25 cellular contexts compared by ENCODE assay signal in the genomic region with DNA sequence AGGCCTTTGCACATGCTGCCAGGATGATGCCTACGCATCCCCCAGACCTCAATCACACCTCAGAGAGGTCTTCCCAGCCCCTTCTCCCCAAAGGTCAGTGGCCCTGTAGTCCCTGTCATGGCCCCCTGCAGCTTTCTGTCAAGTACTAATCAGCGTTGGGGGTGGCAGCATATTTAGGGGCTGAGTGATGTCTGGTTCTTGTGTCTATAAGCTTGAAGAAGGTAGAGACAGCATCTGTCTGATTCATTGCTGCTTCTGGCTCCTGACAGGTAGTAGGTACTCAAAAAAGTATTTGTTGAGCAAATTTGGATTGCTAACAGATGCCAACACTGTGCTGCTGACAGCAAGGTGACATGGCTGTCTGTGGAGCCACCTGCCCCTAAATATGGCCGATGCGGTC. TPM values are rescaled to one million over a fixed set of nuclear protein-coding genes. Genes with fewer than 3 reads are reported as not detected.
DNase-seq lines count a peak whose midpoint lies in the region; ATAC-seq and TF ChIP-seq lines count a peak whose summit lies in the region.
"Had no signal": no experiment of that assay in that cellular context is flagged by ENCODE, and none has a peak within 500 bp of the region (broad histone marks: within the 10 kb centered on the region; RNA-seq: fewer than 3 reads in every experiment).

No MANE protein-coding gene starts in this region.

- ATAC-seq in GM18867 (IDR thresholded peaks at IDR 0.05; ENCODE audit: unreplicated experiment), result no peak
- ATAC-seq: activated CD8-positive, alpha-beta T cell treated with anti-CD3 and anti-CD28 coated beads, Interleukin-2, amount 10 ng/mL, durations not matched to agents 7 days and 5 days; K562; left lung; Panc1 had no signal

- H3K4me3 Mint-ChIP-seq in endodermal cell, result no peak overlapping the region
- H3K4me3 Mint-ChIP-seq: activated CD8-positive, alpha-beta T cell treated with anti-CD3 and anti-CD28 coated beads, Interleukin-2, amount 10 ng/mL, durations not matched to agents 7 days and 5 days; CD8-positive, alpha-beta memory T cell had no signal

- no peaks in the 10 kb centered on the region for H3K9me3 Mint-ChIP-seq in endodermal cell
- H3K9me3 Mint-ChIP-seq: CD8-positive, alpha-beta memory T cell had no signal

- 84 to 88% methylated on average over 3 to 4 of the region's 4 CpGs for WGBS in endodermal cell (ENCODE audit: insufficient coverage in 1 of 2, insufficient read length in 1 of 2), 2 experiments
- 97% methylated on average over 4 of the region's 4 CpGs for whole genome bisulfite sequencing in prostate gland

- no peaks in the 10 kb centered on the region for H3K9me3 ChIP-seq in endodermal cell (ENCODE audit: control insufficient read depth, low read length)
- H3K9me3 ChIP-seq in prostate gland, result no peaks in the 10 kb centered on the region
- no peaks in the 10 kb centered on the region for H3K9me3 ChIP-seq in uterus
- H3K9me3 ChIP-seq: left lung, MG63, SJCRH30 had no signal

- intact Hi-C loops in prostate gland (cut with DNase I) (no loop called here), uterus (cut with DNase I; ENCODE audit: low total_unique reads) (loop anchor here (10.0 kb wide), 1 partner anchor 133 kb away; a partner anchor contains a TSS)

- H3K9ac ChIP-seq in endodermal cell (ENCODE audit: extremely low read depth, low read length, poor library complexity, severe bottlenecking), result no peak overlapping the region

- peaks cover 18% of the 10 kb centered on the region for H3K4me1 Mint-ChIP-seq in endodermal cell
- H3K4me1 Mint-ChIP-seq: CD8-positive, alpha-beta memory T cell had no signal

- H3K36me3 Mint-ChIP-seq in endodermal cell (ENCODE audit: low read depth), result peaks cover 24% of the 10 kb centered on the region

- H3K27me3 Mint-ChIP-seq in endodermal cell (ENCODE audit: insufficient read depth), result no peaks in the 10 kb centered on the region
- H3K27me3 Mint-ChIP-seq: CD8-positive, alpha-beta memory T cell had no signal

- H3K27me3 ChIP-seq in endodermal cell (ENCODE audit: control insufficient read depth, insufficient read depth, low read length, poor library complexity, severe bottlenecking) (no peaks in the 10 kb centered on the region), prostate gland (replicated peaks; ENCODE audit: insufficient read depth) (no peaks in the 10 kb centered on the region), uterus (no peaks in the 10 kb centered on the region)
- H3K27me3 ChIP-seq: left lung, MG63, SJCRH30 had no signal

- H3K4me3 ChIP-seq in endodermal cell (ENCODE audit: low read length) (no peak overlapping the region), prostate gland (no peak overlapping the region), uterus (no peak overlapping the region)
- H3K4me3 ChIP-seq: K562, left lung, MG63, SJCRH30, smooth muscle cell had no signal

- DNase-seq in NCI-H2171 treated with DMSO at 0.1 percent for 48 hours (lab: John Stamatoyannopoulos, UW) (peak; percentile 5), NCI-H2171 (lab: John Stamatoyannopoulos, UW) (no peak), endodermal cell (peak; percentile 40), prostate gland (ENCODE audit: low spot score) (no peak), uterus (no peak), foreskin melanocyte (no peak), midbrain (lab: John Stamatoyannopoulos, UW) (no peak)
- DNase-seq: 8988T; activated CD4-positive, CD25-positive, alpha-beta regulatory T cell treated with anti-CD3 and anti-CD28 coated beads, Interleukin-2, amount 50 U/mL, for 72 hours; activated CD8-positive, alpha-beta T cell treated with anti-CD3 and anti-CD28 coated beads, Interleukin-2, amount 10 ng/mL, durations not matched to agents 7 days and 5 days; AML-193; CD8-positive, alpha-beta memory T cell; cortex of kidney; DMS153; hypothalamus; MG63; NCI-H2081 treated with DMSO at 0.1 percent for 48 hours; NCI-H510A; SJCRH30; stimulated activated naive CD4-positive, alpha-beta T cell had no signal

- H3K36me3 ChIP-seq in endodermal cell (ENCODE audit: control insufficient read depth, insufficient read depth, low read length) (peaks cover 39% of the 10 kb centered on the region), prostate gland (no peaks in the 10 kb centered on the region), uterus (no peaks in the 10 kb centered on the region)
- H3K36me3 ChIP-seq: SJCRH30 had no signal

- H3K27ac Mint-ChIP-seq in endodermal cell, result no peak overlapping the region
- H3K27ac Mint-ChIP-seq: activated CD8-positive, alpha-beta T cell treated with anti-CD3 and anti-CD28 coated beads, Interleukin-2, amount 10 ng/mL, durations not matched to agents 7 days and 5 days had no signal

- H3K27ac ChIP-seq in endodermal cell (ENCODE audit: low read depth, low read length) (no peak overlapping the region), prostate gland (peak overlapping the region; percentile 95 to 96), uterus (peak overlapping the region; percentile 91 to 93)
- H3K27ac ChIP-seq: left lung, SJCRH30 had no signal

- TF ChIP-seq POLR2A in prostate gland (IDR thresholded peaks at IDR 0.05), result no peak
- TF ChIP-seq POLR2A in uterus (IDR thresholded peaks at IDR 0.05), result no peak

- H3K4me1 ChIP-seq in endodermal cell (ENCODE audit: control insufficient read depth, insufficient read depth, low read length), result peaks cover 4% of the 10 kb centered on the region
- H3K4me1 ChIP-seq in prostate gland (replicated peaks), result peaks cover 28% of the 10 kb centered on the region
- H3K4me1 ChIP-seq in uterus, result peaks cover 13 to 21% of the 10 kb centered on the region in 2 donors

- no peak for TF ChIP-seq CTCF in endodermal cell (conservative IDR thresholded peaks at IDR 0.05)
- TF ChIP-seq CTCF in prostate gland (IDR thresholded peaks at IDR 0.05), result no peak
- no peak for TF ChIP-seq CTCF in uterus (IDR thresholded peaks at IDR 0.05)

RNA-seq across cellular contexts. Expression of a gene that starts 51.6 kb away (rescaled TPM):
- total RNA-seq in endodermal cell, result 10 to 100 TPM; 56.7 to 60.0 TPM
- 72.4 TPM for polyA plus RNA-seq in endodermal cell (2013, experiment 1 of 2)
- polyA plus RNA-seq in endodermal cell (2013, experiment 2 of 2), result 76.0 TPM
- total RNA-seq in prostate gland, result 10 to 100 TPM; 20.4 to 47.6 TPM
- 10 to 100 TPM in 3 of 4 donors, 1 to 10 TPM in 1; 8.7 to 35.3 (median 21.1) TPM for total RNA-seq in uterus

Comparison
In these comparisons a context has a peak if more than half of its experiments do, and no peak if none do; other contexts are left out.
1. DNase-seq: peak in NCI-H2171 treated with DMSO at 0.1 percent for 48 hours (single experiment) and endodermal cell (single experiment); none in NCI-H2171 (single experiment), prostate gland (single experiment), uterus (0 of 2), foreskin melanocyte (single experiment) and midbrain (single experiment).